In the genomic region with DNA sequence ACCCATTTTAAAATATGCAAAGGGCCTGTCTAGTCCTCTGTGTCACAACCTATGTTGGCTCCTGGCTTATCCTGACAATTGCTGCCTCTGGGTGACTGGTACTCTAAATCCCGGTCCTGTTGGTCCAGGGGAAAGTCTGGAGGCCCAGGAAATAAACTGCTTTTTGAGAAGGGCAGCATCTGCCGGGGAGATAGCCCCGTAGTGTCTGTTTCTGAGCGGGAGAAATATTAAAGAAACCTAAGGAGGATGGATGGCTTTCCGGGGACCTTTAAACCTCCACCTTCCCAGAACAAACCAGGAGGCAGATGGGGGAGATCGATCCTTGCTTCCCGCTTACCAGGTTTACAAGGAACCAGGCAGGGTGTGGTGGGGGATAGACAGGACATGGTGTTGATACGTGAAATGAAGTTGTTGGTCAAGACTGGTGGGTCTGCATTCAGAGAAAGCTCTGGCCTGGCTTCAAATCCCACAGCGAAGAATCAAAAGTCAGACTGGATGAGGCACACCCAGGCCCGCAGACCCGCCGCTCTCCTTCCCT, we compare ENCODE assay signal across 6 cellular contexts. TPM values are rescaled to one million over a fixed set of nuclear protein-coding genes. Genes with fewer than 3 reads are reported as not detected.
A peak's percentile ranks its signal among the peaks of the same experiment; 100 is the strongest.
DNase-seq lines count a peak whose midpoint lies in the region; ATAC-seq and TF ChIP-seq lines count a peak whose summit lies in the region.

No MANE protein-coding gene starts in this region.

- no TSS peak for BruUV-seq in Panc1 (replicated peaks; lab: Mats Ljungman, UMichigan)

- DNase-seq in Panc1 (ENCODE audit: low read depth, low spot score) (no peak), epithelial cell of proximal tubule (ENCODE audit: low read depth) (no peak), gastrocnemius medialis (no peak), NCI-H526 treated with DMSO at 0.1 percent for 48 hours (lab: John Stamatoyannopoulos, UW) (no peak)

- POLR2A ChIA-PET in Panc1 (lab: Charles Lee): interaction anchor here (0.5 to 1.1 kb wide), 8 partner anchors 9 to 522 kb away, joined by 3 to 7 read pairs (median 4); no protein-coding TSS in a partner anchor

- H3K27ac ChIP-seq in Panc1 (ENCODE audit: low read length): peak overlapping the region; percentile 98
- peak overlapping the region; percentile 80 to 94 (median 85) for H3K27ac ChIP-seq in gastrocnemius medialis

- H3K36me3 ChIP-seq in Panc1 (ENCODE audit: control insufficient read depth, insufficient read depth, low read length) (peaks cover 6% of the 10 kb centered on the region; the same call in 1 of the 2 replicates), gastrocnemius medialis (no peaks in the 10 kb centered on the region)

- H3K9me3 ChIP-seq in Panc1 (ENCODE audit: control insufficient read depth, insufficient read depth, low read depth, low read length): no peaks in the 10 kb centered on the region
- H3K9me3 ChIP-seq in gastrocnemius medialis: no peaks in the 10 kb centered on the region

- H3K4me1 ChIP-seq in Panc1 (ENCODE audit: control insufficient read depth, insufficient read depth, low read length) (peaks cover 38% of the 10 kb centered on the region), gastrocnemius medialis (peaks cover 10 to 23% of the 10 kb centered on the region in 2 donors)

- CTCF ChIA-PET in Panc1 (lab: Charles Lee): interaction anchor here (0.6 to 1.0 kb wide), 2 partner anchors 50 to 406 kb away, joined by 3 to 4 read pairs; no protein-coding TSS in a partner anchor

- TF ChIP-seq CTCF in Panc1 (IDR thresholded peaks at IDR 0.05) (no peak), epithelial cell of proximal tubule (conservative IDR thresholded peaks at IDR 0.05; ENCODE audit: low read depth, low read length) (no peak), gastrocnemius medialis (IDR thresholded peaks at IDR 0.05 in 4 of 5, conservative IDR thresholded peaks at IDR 0.05 in 1 of 5) (no peak)

- intact Hi-C loops in Panc1 (cut with micrococcal nuclease; ENCODE audit: unreplicated experiment): loop anchor here (5.0 kb wide), 1 partner anchor 49 kb away; no protein-coding TSS in a partner anchor
- intact Hi-C loops in gastrocnemius medialis (cut with DNase I; ENCODE audit: low total_unique reads): no loop called here

- H3K4me3 ChIP-seq in Panc1 (ENCODE audit: low read depth in 2 of 2, low read length in 2 of 2): peak overlapping the region; percentile 69 to 81
- peak overlapping the region; percentile 89 for H3K4me3 ChIP-seq in epithelial cell of proximal tubule (ENCODE audit: low read depth, low read length)
- H3K4me3 ChIP-seq in gastrocnemius medialis: peak overlapping the region; percentile 59 to 76 (median 68)

- ATAC-seq in Panc1 (peak; percentile 5; the same call in 1 of the 2 replicates), gastrocnemius medialis (no peak), GM19324 (IDR thresholded peaks at IDR 0.05; ENCODE audit: low FRiP score, unreplicated experiment) (no peak), GM18907 (IDR thresholded peaks at IDR 0.05; ENCODE audit: unreplicated experiment) (no peak)

- H3K27me3 ChIP-seq in Panc1 (ENCODE audit: control insufficient read depth, insufficient read depth, low read length) (no peaks in the 10 kb centered on the region), gastrocnemius medialis (peaks cover 13 to 33% (median 25%) of the 10 kb centered on the region in 3 donors)

- in situ Hi-C loops in Panc1 (cut with HindIII; ENCODE audit: low pct_unique_long_range_greater_than_20kb, low sequenced_read_pairs): no loop called here
- in situ Hi-C loops in gastrocnemius medialis (cut with MboI; ENCODE audit: low sequenced_read_pairs in 4 of 4): no loop called here

- no peak for TF ChIP-seq POLR2A in gastrocnemius medialis (IDR thresholded peaks at IDR 0.05)

RNA-seq across cellular contexts. Expression of a gene that starts 3.8 kb away (rescaled TPM):
- total RNA-seq in Panc1 (2021; ENCODE audit: unreplicated experiment) (70.1 TPM), epithelial cell of proximal tubule (21.1 and 43.7 TPM in 2 replicates), gastrocnemius medialis (10 to 100 TPM in 2 of 4 donors, 1 to 10 TPM in 2; 4.1 to 22.1 (median 10.4) TPM)
- polyA plus RNA-seq in Panc1 (2012; ENCODE audit: insufficient read length): 66.6 TPM

RNA-seq across cellular contexts. Expression of a gene that starts 10.3 kb away (rescaled TPM):
- total RNA-seq in Panc1 (2021; ENCODE audit: unreplicated experiment): not detected
- polyA plus RNA-seq in Panc1 (2012; ENCODE audit: insufficient read length): not detected
- not detected in 2 replicates for total RNA-seq in epithelial cell of proximal tubule
- total RNA-seq in gastrocnemius medialis: not detected

RNA-seq across cellular contexts. Expression of a gene that starts 37.0 kb away (rescaled TPM):
- 27.9 TPM for total RNA-seq in Panc1 (2021; ENCODE audit: unreplicated experiment)
- 19.4 TPM for polyA plus RNA-seq in Panc1 (2012; ENCODE audit: insufficient read length)
- 4.3 and 5.7 TPM in 2 replicates for total RNA-seq in epithelial cell of proximal tubule
- 1 to 10 TPM in 1 of 4 donors, under 1 TPM in 3; 0.18 to 1.8 (median 0.51) TPM for total RNA-seq in gastrocnemius medialis

RNA-seq across cellular contexts. Expression of a gene that starts 48.9 kb away (rescaled TPM):
- total RNA-seq in Panc1 (2021; ENCODE audit: unreplicated experiment): 127 TPM
- 113 TPM for polyA plus RNA-seq in Panc1 (2012; ENCODE audit: insufficient read length)
- total RNA-seq in epithelial cell of proximal tubule: 22.6 and 49.9 TPM in 2 replicates
- total RNA-seq in gastrocnemius medialis: 1 to 10 TPM; 1.3 to 5.5 (median 2.2) TPM

RNA-seq across cellular contexts. Expression of a gene that starts 52.5 kb away (rescaled TPM):
- total RNA-seq in Panc1 (2021; ENCODE audit: unreplicated experiment) (67.2 TPM), epithelial cell of proximal tubule (2.8 and 5.5 TPM in 2 replicates), gastrocnemius medialis (not detected)
- 64.4 TPM for polyA plus RNA-seq in Panc1 (2012; ENCODE audit: insufficient read length)
